Comparison of ENCODE assay signal across 24 cellular contexts in the genomic region with DNA sequence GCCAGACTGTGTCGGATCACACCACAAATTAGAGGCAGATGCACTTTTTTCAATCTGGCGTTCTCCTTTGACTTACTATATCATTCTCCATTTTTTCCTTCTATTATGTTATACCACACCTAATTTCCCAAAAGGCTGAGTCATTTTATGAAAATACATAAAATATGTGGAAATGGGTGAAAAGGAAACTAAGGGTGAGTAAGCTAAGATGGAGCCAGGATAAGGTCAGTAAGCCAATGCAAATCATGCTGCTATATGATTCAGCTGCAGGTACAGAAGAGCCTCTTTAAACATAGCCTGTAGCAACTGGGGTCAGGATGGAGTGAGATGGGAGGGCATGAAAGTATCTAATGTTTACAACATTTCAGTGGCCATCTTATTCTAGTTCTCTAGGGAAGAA.
DNase-seq lines count a peak whose midpoint lies in the region; TF ChIP-seq lines count a peak whose summit lies in the region.
"Had no signal": no experiment of that assay in that cellular context is flagged by ENCODE, and none has a peak within 500 bp of the region (broad histone marks: within the 10 kb centered on the region; RNA-seq: fewer than 3 reads in every experiment).

No MANE protein-coding gene starts in this region.

- H3K27ac Mint-ChIP-seq in activated CD4-positive, alpha-beta memory T cell treated with anti-CD3 and anti-CD28 coated beads for 36 hours, result no peak overlapping the region
- H3K27ac Mint-ChIP-seq: activated naive CD8-positive, alpha-beta T cell treated with anti-CD3 and anti-CD28 coated beads for 36 hours; activated T-helper 17 cell treated with anti-CD3 and anti-CD28 coated beads, Interleukin-2, amount 50 U/mL, for 72 hours; CD8-positive, alpha-beta T cell; GM23338; neural progenitor cell had no signal

- CTCF ChIA-PET in activated CD4-positive, alpha-beta memory T cell treated with anti-CD3 and anti-CD28 coated beads for 36 hours (lab: Charles Lee), result no interaction called here

- H4K20me1 ChIP-seq in fibroblast of lung (ENCODE audit: control insufficient read depth, extremely low read depth, insufficient read depth, low read length), result no peaks in the 10 kb centered on the region

- H2AFZ ChIP-seq in fibroblast of lung (ENCODE audit: low read length), result no peak overlapping the region
- H2AFZ ChIP-seq: GM23338, neural progenitor cell had no signal

- H3K36me3 ChIP-seq in fibroblast of lung (ENCODE audit: control insufficient read depth, insufficient read depth, low read length), result no peaks in the 10 kb centered on the region
- no peaks in the 10 kb centered on the region for H3K36me3 ChIP-seq in left ventricle myocardium inferior
- H3K36me3 ChIP-seq: neural progenitor cell, spleen, stomach, transverse colon had no signal

- H3K79me2 ChIP-seq in fibroblast of lung (ENCODE audit: control insufficient read depth, insufficient read depth, low read length), result no peaks in the 10 kb centered on the region

- no peaks in the 10 kb centered on the region for H3K9me3 Mint-ChIP-seq in activated CD4-positive, alpha-beta memory T cell treated with anti-CD3 and anti-CD28 coated beads for 36 hours
- H3K9me3 Mint-ChIP-seq: activated naive CD8-positive, alpha-beta T cell treated with anti-CD3 and anti-CD28 coated beads for 36 hours; activated T-helper 17 cell treated with anti-CD3 and anti-CD28 coated beads, Interleukin-2, amount 50 U/mL, for 72 hours; CD8-positive, alpha-beta T cell; GM23338; neural progenitor cell had no signal

- H3K27me3 ChIP-seq in fibroblast of lung (ENCODE audit: control insufficient read depth, insufficient read depth, low read length), result no peaks in the 10 kb centered on the region
- no peaks in the 10 kb centered on the region for H3K27me3 ChIP-seq in left ventricle myocardium inferior (ENCODE audit: low read depth)
- H3K27me3 ChIP-seq: neural progenitor cell, spleen, stomach, transverse colon had no signal

- H3K4me1 ChIP-seq in fibroblast of lung (ENCODE audit: control insufficient read depth, extremely low read depth, insufficient read depth, low read length), result no peaks in the 10 kb centered on the region
- no peaks in the 10 kb centered on the region for H3K4me1 ChIP-seq in left ventricle myocardium inferior
- H3K4me1 ChIP-seq: neural progenitor cell, psoas muscle, spleen, stomach, transverse colon had no signal

- H3K4me1 Mint-ChIP-seq in activated CD4-positive, alpha-beta memory T cell treated with anti-CD3 and anti-CD28 coated beads for 36 hours (ENCODE audit: low read depth), result no peaks in the 10 kb centered on the region
- H3K4me1 Mint-ChIP-seq: activated naive CD8-positive, alpha-beta T cell treated with anti-CD3 and anti-CD28 coated beads for 36 hours; activated T-helper 17 cell treated with anti-CD3 and anti-CD28 coated beads, Interleukin-2, amount 50 U/mL, for 72 hours; GM23338 had no signal

- no peaks in the 10 kb centered on the region for H3K27me3 Mint-ChIP-seq in activated CD4-positive, alpha-beta memory T cell treated with anti-CD3 and anti-CD28 coated beads for 36 hours
- H3K27me3 Mint-ChIP-seq: activated naive CD8-positive, alpha-beta T cell treated with anti-CD3 and anti-CD28 coated beads for 36 hours; activated T-helper 17 cell treated with anti-CD3 and anti-CD28 coated beads, Interleukin-2, amount 50 U/mL, for 72 hours had no signal

- intact Hi-C loops in left ventricle myocardium inferior (cut with micrococcal nuclease), result no loop called here
- intact Hi-C loops in activated CD4-positive, alpha-beta memory T cell treated with anti-CD3 and anti-CD28 coated beads for 36 hours (cut with micrococcal nuclease), result no loop called here

- H3K27ac ChIP-seq in fibroblast of lung (ENCODE audit: insufficient read depth, low read length) (no peak overlapping the region), left ventricle myocardium inferior (replicated peaks) (no peak overlapping the region)
- H3K27ac ChIP-seq: neural progenitor cell, psoas muscle, spleen, stomach, transverse colon had no signal

- H3K9me3 ChIP-seq in fibroblast of lung (ENCODE audit: control insufficient read depth, insufficient read depth, low read depth, low read length) (no peaks in the 10 kb centered on the region), left ventricle myocardium inferior (replicated peaks) (no peaks in the 10 kb centered on the region)
- H3K9me3 ChIP-seq: psoas muscle, spleen, stomach, transverse colon had no signal

- TF ChIP-seq CTCF in fibroblast of lung (conservative IDR thresholded peaks at IDR 0.05 in 1 of 2, IDR thresholded peaks at IDR 0.05 in 1 of 2; ENCODE audit: low read depth in 1 of 2, low read length in 2 of 2) (no peak), left ventricle myocardium inferior (IDR thresholded peaks at IDR 0.05; ENCODE audit: borderline replicate concordance) (no peak)

- H3K36me3 Mint-ChIP-seq in activated CD4-positive, alpha-beta memory T cell treated with anti-CD3 and anti-CD28 coated beads for 36 hours, result no peaks in the 10 kb centered on the region
- H3K36me3 Mint-ChIP-seq: activated naive CD8-positive, alpha-beta T cell treated with anti-CD3 and anti-CD28 coated beads for 36 hours; CD8-positive, alpha-beta T cell; neural progenitor cell had no signal

- no peak overlapping the region for H3K4me3 Mint-ChIP-seq in activated CD4-positive, alpha-beta memory T cell treated with anti-CD3 and anti-CD28 coated beads for 36 hours
- H3K4me3 Mint-ChIP-seq: activated naive CD8-positive, alpha-beta T cell treated with anti-CD3 and anti-CD28 coated beads for 36 hours; activated T-helper 17 cell treated with anti-CD3 and anti-CD28 coated beads, Interleukin-2, amount 50 U/mL, for 72 hours; CD8-positive, alpha-beta T cell; GM23338; neural progenitor cell had no signal

- no peak overlapping the region for H3K9ac ChIP-seq in fibroblast of lung (ENCODE audit: insufficient read depth, low read length)
- H3K9ac ChIP-seq: neural progenitor cell had no signal

- H3K4me3 ChIP-seq in fibroblast of lung (replicated peaks in 1 of 4; ENCODE audit: control extremely low read depth in 1 of 4, insufficient read depth in 1 of 4, low read depth in 3 of 4, low read length in 4 of 4), result peak overlapping the region in 1 of 4 experiments; percentile 51
- H3K4me3 ChIP-seq in left ventricle myocardium inferior, result no peak overlapping the region
- H3K4me3 ChIP-seq: GM23338, neural progenitor cell, psoas muscle, spleen, stomach, transverse colon had no signal

- DNase-seq in HT1080 (ENCODE audit: low read depth), result peak; percentile 49
- peak; percentile 69 for DNase-seq in amniotic epithelial cell (ENCODE audit: low read depth)
- DNase-seq in fibroblast of lung (ENCODE audit: low read depth in 2 of 2), result peak; percentile 45 to 66
- DNase-seq in pulmonary artery endothelial cell (ENCODE audit: low read depth, low spot score), result peak; percentile 11
- no peak for DNase-seq in NCI-H2171 (lab: John Stamatoyannopoulos, UW)
- DNase-seq in left ventricle myocardium inferior, result no peak
- no peak for DNase-seq in activated CD4-positive, alpha-beta memory T cell treated with anti-CD3 and anti-CD28 coated beads for 36 hours
- DNase-seq in HK-2 (ENCODE audit: unreplicated experiment), result no peak
- DNase-seq: activated CD4-positive, alpha-beta T cell treated with anti-CD3 and anti-CD28 coated beads for 4 hours; activated naive CD8-positive, alpha-beta T cell treated with anti-CD3 and anti-CD28 coated beads for 36 hours; CD8-positive, alpha-beta T cell; erythroblast; glutamatergic neuron; KG1; left ventricle myocardium superior; NCI-H187; psoas muscle; spleen; stimulated activated CD4-positive, alpha-beta T cell treated with anti-CD3 and anti-CD28 coated beads, Interleukin-4, amount 100 ng/mL, for 24 hours; stomach; transverse colon had no signal

- POLR2A ChIA-PET in activated CD4-positive, alpha-beta memory T cell treated with anti-CD3 and anti-CD28 coated beads for 36 hours (lab: Charles Lee), result no interaction called here

- H3K4me2 ChIP-seq in fibroblast of lung (ENCODE audit: extremely low read depth, insufficient read depth, low read length), result no peak overlapping the region
- H3K4me2 ChIP-seq: GM23338, neural progenitor cell had no signal

Comparison
In these comparisons a context has a peak if more than half of its experiments do, and no peak if none do; other contexts are left out.
1. DNase-seq: peak in HT1080 (single experiment), amniotic epithelial cell (single experiment), fibroblast of lung (2 of 2) and pulmonary artery endothelial cell (single experiment); none in NCI-H2171 (single experiment), left ventricle myocardium inferior (single experiment), activated CD4-positive, alpha-beta memory T cell treated with anti-CD3 and anti-CD28 coated beads for 36 hours (single experiment) and HK-2 (single experiment).